In genomic region chr5:43274435-43275114, GRCh38 we compare ENCODE assay signal across 22 cellular contexts. TPM values are rescaled to one million over a fixed set of nuclear protein-coding genes. Genes with fewer than 3 reads are reported as not detected.
DNase-seq lines count a peak whose midpoint lies in the region; ATAC-seq and TF ChIP-seq lines count a peak whose summit lies in the region.
"Had no signal": no experiment of that assay in that cellular context is flagged by ENCODE, and none has a peak within 500 bp of the region (broad histone marks: within the 10 kb centered on the region; RNA-seq: fewer than 3 reads in every experiment).

No MANE protein-coding gene starts in this region.

- H3K36me3 Mint-ChIP-seq in WTC11, result no peaks in the 10 kb centered on the region
- no peaks in the 10 kb centered on the region for H3K36me3 Mint-ChIP-seq in CD4-positive, alpha-beta T cell (ENCODE audit: low read depth)
- H3K36me3 Mint-ChIP-seq: activated CD8-positive, alpha-beta memory T cell treated with anti-CD3 and anti-CD28 coated beads, Interleukin-2, amount 10 ng/mL, durations not matched to agents 7 days and 5 days; CD4-positive, CD25-positive, alpha-beta regulatory T cell had no signal

- intact Hi-C loops in right lobe of liver (cut with DNase I), result no loop called here
- intact Hi-C loops in CD4-positive, alpha-beta T cell (cut with DNase I, micrococcal nuclease), result no loop called here
- intact Hi-C loops in tibial artery (cut with DNase I; ENCODE audit: low total_unique reads), result no loop called here

- no peak for TF ChIP-seq POLR2A in right lobe of liver (IDR thresholded peaks at IDR 0.05)

- peak overlapping the region in 2 of 3 donors; percentile 4 to 17 for H3K4me3 ChIP-seq in right lobe of liver
- H3K4me3 ChIP-seq in right atrium auricular region, result no peak overlapping the region
- no peak overlapping the region for H3K4me3 ChIP-seq in tibial artery
- H3K4me3 ChIP-seq: cardiac muscle cell, sigmoid colon had no signal

- H3K9me3 ChIP-seq in right lobe of liver (no peaks in the 10 kb centered on the region), right atrium auricular region (peaks cover 0 to 11% of the 10 kb centered on the region in 2 donors), tibial artery (peaks cover 0 to 3% (median 0%) of the 10 kb centered on the region in 3 donors)
- no peaks in the 10 kb centered on the region for H3K9me3 ChIP-seq in CD4-positive, alpha-beta T cell (ENCODE audit: control insufficient read depth, low read length)

- DNase-seq in DMS79 (lab: John Stamatoyannopoulos, UW) (peak; percentile 85), HT-29 (ENCODE audit: low spot score) (peak; percentile 44), WTC11 (ENCODE audit: low spot score) (no peak), right lobe of liver (peak in 2 of 3 donors; percentile 61 to 66), right atrium auricular region (ENCODE audit: low spot score) (no peak), tibial artery (no peak)
- no peak for DNase-seq in CD4-positive, alpha-beta T cell
- DNase-seq: activated CD4-positive, alpha-beta T cell treated with anti-CD3 and anti-CD28 coated beads, Interleukin-2, amount 10 ng/mL, durations not matched to agents 24 days and 14 days; activated CD8-positive, alpha-beta memory T cell treated with anti-CD3 and anti-CD28 coated beads, Interleukin-2, amount 10 ng/mL, durations not matched to agents 7 days and 5 days; activated naive CD4-positive, alpha-beta T cell treated with anti-CD3 and anti-CD28 coated beads, Interleukin-2, amount 50 U/mL, for 16 hours; CD4-positive, CD25-positive, alpha-beta regulatory T cell; DMS153; Karpas-422; midbrain; NCI-H1092 treated with DMSO at 0.1 percent for 48 hours; NCI-H2081; NCI-H526; nephron progenitor cell; sigmoid colon; stimulated activated CD8-positive, alpha-beta memory T cell treated with anti-CD3 and anti-CD28 coated beads, Interleukin-4, amount 100 ng/mL, for 48 hours; SW 1271 had no signal

- H3K4me1 Mint-ChIP-seq in WTC11, result peaks cover 11% of the 10 kb centered on the region
- H3K4me1 Mint-ChIP-seq in CD4-positive, alpha-beta T cell (ENCODE audit: low read depth), result no peaks in the 10 kb centered on the region
- H3K4me1 Mint-ChIP-seq: activated CD4-positive, alpha-beta T cell treated with anti-CD3 and anti-CD28 coated beads, Interleukin-2, amount 10 ng/mL, durations not matched to agents 24 days and 14 days; activated CD8-positive, alpha-beta memory T cell treated with anti-CD3 and anti-CD28 coated beads, Interleukin-2, amount 10 ng/mL, durations not matched to agents 7 days and 5 days; CD4-positive, CD25-positive, alpha-beta regulatory T cell; nephron progenitor cell had no signal

- 24% methylated on average over 6 of the region's 7 CpGs for WGBS in right lobe of liver (ENCODE audit: insufficient coverage, low coverage, low lambda C conversion rate, missing lambda C conversion rate)

- no peaks in the 10 kb centered on the region for H3K27me3 ChIP-seq in right lobe of liver
- H3K27me3 ChIP-seq in right atrium auricular region, result no peaks in the 10 kb centered on the region
- no peaks in the 10 kb centered on the region for H3K27me3 ChIP-seq in CD4-positive, alpha-beta T cell (ENCODE audit: control insufficient read depth, insufficient read depth, low read length)
- no peaks in the 10 kb centered on the region for H3K27me3 ChIP-seq in tibial artery
- H3K27me3 ChIP-seq: cardiac muscle cell, sigmoid colon had no signal

- H3K36me3 ChIP-seq in right lobe of liver (no peaks in the 10 kb centered on the region), right atrium auricular region (no peaks in the 10 kb centered on the region), tibial artery (no peaks in the 10 kb centered on the region)
- H3K36me3 ChIP-seq: cardiac muscle cell, sigmoid colon had no signal

- H3K27ac Mint-ChIP-seq in WTC11, result no peak overlapping the region
- no peak overlapping the region for H3K27ac Mint-ChIP-seq in CD4-positive, alpha-beta T cell
- H3K27ac Mint-ChIP-seq: activated CD4-positive, alpha-beta T cell treated with anti-CD3 and anti-CD28 coated beads, Interleukin-2, amount 10 ng/mL, durations not matched to agents 24 days and 14 days; activated CD8-positive, alpha-beta memory T cell treated with anti-CD3 and anti-CD28 coated beads, Interleukin-2, amount 10 ng/mL, durations not matched to agents 7 days and 5 days; CD4-positive, CD25-positive, alpha-beta regulatory T cell had no signal

- CTCF ChIA-PET in WTC11 (lab: Charles Lee), result no interaction called here
- CTCF ChIA-PET in CD4-positive, alpha-beta T cell (lab: Charles Lee), result no interaction called here

- no peak for TF ChIP-seq CTCF in WTC11 (IDR thresholded peaks at IDR 0.05)
- TF ChIP-seq CTCF in right lobe of liver (IDR thresholded peaks at IDR 0.05), result no peak
- no peak for TF ChIP-seq CTCF in right atrium auricular region (IDR thresholded peaks at IDR 0.05)
- no peak for TF ChIP-seq CTCF in CD4-positive, alpha-beta T cell (IDR thresholded peaks at IDR 0.05)
- TF ChIP-seq CTCF in tibial artery (IDR thresholded peaks at IDR 0.05), result no peak

- H3K27ac ChIP-seq in right lobe of liver (peak overlapping the region in 2 of 3 donors; percentile 46 to 63), right atrium auricular region (no peak overlapping the region), tibial artery (no peak overlapping the region)
- no peak overlapping the region for H3K27ac ChIP-seq in CD4-positive, alpha-beta T cell (ENCODE audit: low read depth, low read length)
- H3K27ac ChIP-seq: cardiac muscle cell, sigmoid colon had no signal

- H3K4me1 ChIP-seq in right lobe of liver (peaks cover 0 to 14% (median 6%) of the 10 kb centered on the region in 4 donors), right atrium auricular region (no peaks in the 10 kb centered on the region), tibial artery (peaks cover 0 to 4% (median 0%) of the 10 kb centered on the region in 4 donors)
- H3K4me1 ChIP-seq: sigmoid colon had no signal

- ATAC-seq in WTC11, result peak; percentile 85
- peak; percentile 70 to 80 (median 80) for ATAC-seq in right lobe of liver
- no peak for ATAC-seq in CD4-positive, alpha-beta T cell (ENCODE audit: poor library complexity)
- ATAC-seq: activated CD8-positive, alpha-beta memory T cell treated with anti-CD3 and anti-CD28 coated beads, Interleukin-2, amount 10 ng/mL, durations not matched to agents 7 days and 5 days had no signal

- no peak overlapping the region for H3K4me3 Mint-ChIP-seq in WTC11
- no peak overlapping the region for H3K4me3 Mint-ChIP-seq in CD4-positive, alpha-beta T cell
- H3K4me3 Mint-ChIP-seq: activated CD4-positive, alpha-beta T cell treated with anti-CD3 and anti-CD28 coated beads, Interleukin-2, amount 10 ng/mL, durations not matched to agents 24 days and 14 days; activated CD8-positive, alpha-beta memory T cell treated with anti-CD3 and anti-CD28 coated beads, Interleukin-2, amount 10 ng/mL, durations not matched to agents 7 days and 5 days; CD4-positive, CD25-positive, alpha-beta regulatory T cell; nephron progenitor cell had no signal

- POLR2A ChIA-PET in WTC11 (lab: Charles Lee), result no interaction called here
- POLR2A ChIA-PET in CD4-positive, alpha-beta T cell (lab: Charles Lee), result no interaction called here

- peaks cover 5% of the 10 kb centered on the region for H3K9me3 Mint-ChIP-seq in WTC11
- peaks cover 5% of the 10 kb centered on the region for H3K9me3 Mint-ChIP-seq in CD4-positive, alpha-beta T cell
- H3K9me3 Mint-ChIP-seq: activated CD4-positive, alpha-beta T cell treated with anti-CD3 and anti-CD28 coated beads, Interleukin-2, amount 10 ng/mL, durations not matched to agents 24 days and 14 days had no signal

- H3K27me3 Mint-ChIP-seq in WTC11 (ENCODE audit: low read depth), result peaks cover 3% of the 10 kb centered on the region; the same call in 1 of the 2 replicates
- peaks cover 26% of the 10 kb centered on the region for H3K27me3 Mint-ChIP-seq in CD4-positive, alpha-beta T cell

TF ChIP-seq in WTC11, 78 proteins besides CTCF, POLR2A, EP300 and RAD21 (continues in another document):
- TF ChIP-seq IRF2 (CRISPR knock-in tag; IDR thresholded peaks at IDR 0.05; ENCODE audit: borderline replicate concordance, low read depth), result no peak
- TF ChIP-seq TEAD1 (CRISPR knock-in tag; IDR thresholded peaks at IDR 0.05), result no peak
- no peak for TF ChIP-seq TCF7 (CRISPR knock-in tag; IDR thresholded peaks at IDR 0.05; ENCODE audit: low read depth)
- TF ChIP-seq MYBL2 (CRISPR knock-in tag; IDR thresholded peaks at IDR 0.05), result no peak
- TF ChIP-seq ZBTB43 (CRISPR knock-in tag; IDR thresholded peaks at IDR 0.05), result no peak
- TF ChIP-seq, protein P1, sequence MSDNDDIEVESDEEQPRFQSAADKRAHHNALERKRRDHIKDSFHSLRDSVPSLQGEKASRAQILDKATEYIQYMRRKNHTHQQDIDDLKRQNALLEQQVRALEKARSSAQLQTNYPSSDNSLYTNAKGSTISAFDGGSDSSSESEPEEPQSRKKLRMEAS (CRISPR knock-in tag; IDR thresholded peaks at IDR 0.05), result no peak
- no peak for TF ChIP-seq SMAD4 (CRISPR knock-in tag; IDR thresholded peaks at IDR 0.05)
- TF ChIP-seq, protein P2, sequence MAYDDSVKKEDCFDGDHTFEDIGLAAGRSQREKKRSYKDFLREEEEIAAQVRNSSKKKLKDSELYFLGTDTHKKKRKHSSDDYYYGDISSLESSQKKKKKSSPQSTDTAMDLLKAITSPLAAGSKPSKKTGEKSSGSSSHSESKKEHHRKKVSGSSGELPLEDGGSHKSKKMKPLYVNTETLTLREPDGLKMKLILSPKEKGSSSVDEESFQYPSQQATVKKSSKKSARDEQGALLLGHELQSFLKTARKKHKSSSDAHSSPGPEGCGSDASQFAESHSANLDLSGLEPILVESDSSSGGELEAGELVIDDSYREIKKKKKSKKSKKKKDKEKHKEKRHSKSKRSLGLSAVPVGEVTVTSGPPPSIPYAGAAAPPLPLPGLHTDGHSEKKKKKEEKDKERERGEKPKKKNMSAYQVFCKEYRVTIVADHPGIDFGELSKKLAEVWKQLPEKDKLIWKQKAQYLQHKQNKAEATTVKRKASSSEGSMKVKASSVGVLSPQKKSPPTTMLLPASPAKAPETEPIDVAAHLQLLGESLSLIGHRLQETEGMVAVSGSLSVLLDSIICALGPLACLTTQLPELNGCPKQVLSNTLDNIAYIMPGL (CRISPR knock-in tag; IDR thresholded peaks at IDR 0.05), result no peak
- no peak for TF ChIP-seq GABPB1 (CRISPR knock-in tag; IDR thresholded peaks at IDR 0.05)

RNA-seq across cellular contexts. Expression of gene HMGCS1, which starts 38.6 kb away (rescaled TPM):
- 50.6 and 51.4 TPM in 2 replicates for total RNA-seq in HT-29 (2014; rRNA removed; shearing (Covaris generic))
- total RNA-seq in WTC11 (2021) (176 to 199 TPM (median 178 TPM) in 3 replicates), right lobe of liver (100 to 1,000 TPM in 2 of 6 experiments, 10 to 100 TPM in 4; 27.9 to 341 (median 62.0) TPM), right atrium auricular region (10 to 100 TPM in 1 of 2 donors, 1 to 10 TPM in 1; 6.3 to 17.5 TPM)
- total RNA-seq in CD4-positive, alpha-beta T cell, result 10 to 100 TPM; 43.3 to 52.7 TPM

Comparison
In these comparisons a context has a peak if more than half of its experiments do, and no peak if none do; other contexts are left out.
1. DNase-seq: peak in DMS79 (single experiment), HT-29 (single experiment) and right lobe of liver (2 of 3); none in WTC11 (single experiment), right atrium auricular region (single experiment), CD4-positive, alpha-beta T cell (0 of 10) and tibial artery (0 of 2).
2. H3K27ac ChIP-seq: peak in right lobe of liver (2 of 3); none in right atrium auricular region (0 of 2), CD4-positive, alpha-beta T cell (single experiment) and tibial artery (0 of 2).
3. H3K4me3 ChIP-seq: peak in right lobe of liver (2 of 3); none in right atrium auricular region (0 of 2) and tibial artery (0 of 2).